In the genomic region with DNA sequence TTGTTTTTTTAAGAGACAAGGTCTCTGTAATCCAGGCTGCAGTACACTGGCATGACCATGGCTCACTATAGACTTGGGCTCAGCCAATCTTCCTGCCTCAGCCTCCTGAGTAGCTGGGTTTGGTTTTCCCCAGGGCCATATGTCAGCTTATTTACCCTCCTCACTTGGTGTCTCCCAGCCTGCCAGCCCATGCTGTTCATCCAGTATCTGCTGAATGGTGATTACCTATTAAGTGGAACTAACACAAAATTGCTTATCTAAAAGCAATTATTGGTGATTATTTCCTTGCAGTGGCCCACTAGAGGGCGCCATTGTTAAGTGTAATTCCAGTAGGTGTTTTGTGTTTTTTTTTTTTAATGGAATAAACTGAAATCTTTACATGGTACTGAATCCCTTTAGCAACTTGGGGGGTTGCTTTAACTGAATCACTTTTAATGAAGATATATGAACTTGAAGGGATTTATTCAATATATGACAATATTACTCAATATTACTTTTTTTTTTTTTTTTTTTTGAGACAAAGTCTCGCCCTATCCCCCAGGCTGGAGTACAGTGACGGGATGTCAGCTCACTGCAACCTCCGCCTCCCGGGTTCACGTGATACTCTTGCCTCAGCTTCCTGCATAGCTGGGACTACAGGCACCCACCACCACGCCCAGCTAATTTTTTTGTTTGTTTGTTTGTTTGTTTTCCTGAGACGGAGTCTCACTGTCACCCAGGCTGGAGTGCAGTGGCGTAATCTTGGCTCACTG, we compare ENCODE assay signal across 8 cellular contexts. TPM values are rescaled to one million over a fixed set of nuclear protein-coding genes. Genes with fewer than 3 reads are reported as not detected.
A peak's percentile ranks its signal among the peaks of the same experiment; 100 is the strongest.
DNase-seq lines count a peak whose midpoint lies in the region; ATAC-seq lines count a peak whose summit lies in the region.

No MANE protein-coding gene starts in this region.

- no peak for ATAC-seq in CD4-positive, CD25-positive, alpha-beta regulatory T cell (ENCODE audit: low read depth in 2 of 2)
- ATAC-seq in GM21723 (IDR thresholded peaks at IDR 0.05; ENCODE audit: unreplicated experiment) (no peak), HG03565 (IDR thresholded peaks at IDR 0.05; ENCODE audit: unreplicated experiment) (no peak)

- H3K4me3 Mint-ChIP-seq in CD4-positive, CD25-positive, alpha-beta regulatory T cell, result no peak overlapping the region

- H3K27ac ChIP-seq in CD4-positive, CD25-positive, alpha-beta regulatory T cell (ENCODE audit: insufficient read depth, low read length, poor library complexity, severe bottlenecking), result no peak overlapping the region
- peak overlapping the region; percentile 63 for H3K27ac ChIP-seq in HUES48 (ENCODE audit: low read depth, low read length)

- no peaks in the 10 kb centered on the region for H3K9me3 ChIP-seq in CD4-positive, CD25-positive, alpha-beta regulatory T cell (ENCODE audit: control insufficient read depth in 2 of 2, low read length in 2 of 2)
- H3K9me3 ChIP-seq in HUES48 (ENCODE audit: control insufficient read depth, insufficient read depth, low read length), result no peaks in the 10 kb centered on the region

- peaks cover 18% of the 10 kb centered on the region for H3K36me3 Mint-ChIP-seq in CD4-positive, CD25-positive, alpha-beta regulatory T cell

- H3K9ac ChIP-seq in HUES48 (ENCODE audit: low read depth, low read length), result no peak overlapping the region

- no peak overlapping the region for H3K4me3 ChIP-seq in CD4-positive, CD25-positive, alpha-beta regulatory T cell (ENCODE audit: low read depth, low read length)
- no peak overlapping the region for H3K4me3 ChIP-seq in HUES48 (ENCODE audit: low read depth, low read length)

- peaks cover 2% of the 10 kb centered on the region for H3K27me3 Mint-ChIP-seq in CD4-positive, CD25-positive, alpha-beta regulatory T cell

- no peak overlapping the region for H3K27ac Mint-ChIP-seq in CD4-positive, CD25-positive, alpha-beta regulatory T cell

- H3K9me3 Mint-ChIP-seq in CD4-positive, CD25-positive, alpha-beta regulatory T cell, result no peaks in the 10 kb centered on the region

- H3K36me3 ChIP-seq in CD4-positive, CD25-positive, alpha-beta regulatory T cell (ENCODE audit: control insufficient read depth, insufficient read depth, low read length), result peaks cover 23% of the 10 kb centered on the region
- H3K36me3 ChIP-seq in HUES48 (ENCODE audit: control insufficient read depth, insufficient read depth, low read length), result peaks cover 29% of the 10 kb centered on the region

- H3K27me3 ChIP-seq in CD4-positive, CD25-positive, alpha-beta regulatory T cell (ENCODE audit: control insufficient read depth, insufficient read depth, low read length), result no peaks in the 10 kb centered on the region
- H3K27me3 ChIP-seq in HUES48 (ENCODE audit: control insufficient read depth, insufficient read depth, low read length), result no peaks in the 10 kb centered on the region

- peaks cover 4% of the 10 kb centered on the region for H3K4me1 ChIP-seq in CD4-positive, CD25-positive, alpha-beta regulatory T cell (ENCODE audit: control insufficient read depth, insufficient read depth, low read length, poor library complexity, severe bottlenecking)
- no peaks in the 10 kb centered on the region for H3K4me1 ChIP-seq in HUES48 (ENCODE audit: control insufficient read depth, insufficient read depth, low read length)

- peaks cover 2 to 5% (median 5%) of the 10 kb centered on the region in 4 donors for H3K4me1 Mint-ChIP-seq in CD4-positive, CD25-positive, alpha-beta regulatory T cell

- peak; percentile 65 to 80 (median 69) for DNase-seq in CD4-positive, CD25-positive, alpha-beta regulatory T cell
- DNase-seq in RPMI8226 (peak; percentile 82), foreskin melanocyte (peak; percentile 69), renal cortical epithelial cell (ENCODE audit: low read depth) (peak; percentile 58)
- DNase-seq in activated T-helper 1 cell treated with anti-CD3 and anti-CD28 coated beads, Interleukin-2, amount 50 U/mL, for 16 hours (ENCODE audit: low read depth in 1 of 2, low spot score in 1 of 2), result peak; percentile 48 to 50

RNA-seq across cellular contexts. Expression of a gene that starts 13.8 kb away (rescaled TPM):
- 47.1 TPM for total RNA-seq in CD4-positive, CD25-positive, alpha-beta regulatory T cell
- 10 to 100 TPM; 24.1 to 30.0 (median 28.5) TPM for polyA plus RNA-seq in CD4-positive, CD25-positive, alpha-beta regulatory T cell
- total RNA-seq in renal cortical epithelial cell, result 23.8 and 37.2 TPM in 2 replicates

RNA-seq across cellular contexts. Expression of a gene that starts 43.0 kb away (rescaled TPM):
- not detected for total RNA-seq in CD4-positive, CD25-positive, alpha-beta regulatory T cell
- under 1 TPM in 1 of 4 donors, not detected in 3; 0.10 TPM for polyA plus RNA-seq in CD4-positive, CD25-positive, alpha-beta regulatory T cell
- not detected in 2 replicates for total RNA-seq in renal cortical epithelial cell
